1 cellular context compared by ENCODE assay signal in the genomic region with DNA sequence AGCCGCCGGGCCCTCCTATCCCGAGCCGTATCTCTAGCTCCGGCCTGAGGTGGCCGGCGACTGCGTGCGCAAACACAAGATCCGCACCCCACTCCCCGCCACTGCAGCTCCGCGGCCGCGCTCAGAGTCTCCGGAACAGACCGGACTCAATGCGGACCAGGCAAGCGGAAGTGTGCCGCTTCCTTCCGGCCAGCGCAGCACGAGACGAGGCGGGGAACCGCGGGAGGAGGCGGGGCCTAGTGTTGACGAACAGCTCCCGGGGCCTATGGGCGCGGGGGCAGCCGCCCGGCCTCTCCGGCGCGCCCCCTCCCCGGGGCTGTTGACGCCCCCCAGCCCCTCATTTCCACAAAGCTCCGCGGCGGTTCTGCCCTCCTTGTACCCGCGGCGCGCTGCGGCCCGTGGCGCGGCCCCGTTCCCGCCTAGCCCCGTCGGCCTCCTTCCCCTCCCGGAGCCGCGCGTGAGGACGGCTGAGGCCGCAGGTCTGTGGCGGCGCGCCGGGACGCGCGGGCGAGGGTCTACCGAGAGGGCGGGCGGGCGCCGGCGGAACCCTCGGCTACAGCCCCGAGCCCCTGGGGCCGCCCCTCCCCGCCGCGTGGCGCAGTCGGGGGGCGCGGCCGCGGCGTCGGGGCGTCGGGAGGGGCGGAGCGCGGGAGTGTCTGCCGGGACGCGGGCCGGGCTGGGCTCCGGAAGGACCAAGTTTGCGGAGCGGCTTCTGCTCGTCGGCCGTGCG.
TF ChIP-seq lines count a peak whose summit lies in the region.

TSS of gene DPY19L3 (plus strand) at position 340 of the 730 bp plus-strand sequence. CDS start 2,484 bp downstream, outside the sequence.

TF ChIP-seq in liver, 16 proteins besides CTCF, POLR2A, EP300 and RAD21 (continued from another document):
- TF ChIP-seq, protein P1, sequence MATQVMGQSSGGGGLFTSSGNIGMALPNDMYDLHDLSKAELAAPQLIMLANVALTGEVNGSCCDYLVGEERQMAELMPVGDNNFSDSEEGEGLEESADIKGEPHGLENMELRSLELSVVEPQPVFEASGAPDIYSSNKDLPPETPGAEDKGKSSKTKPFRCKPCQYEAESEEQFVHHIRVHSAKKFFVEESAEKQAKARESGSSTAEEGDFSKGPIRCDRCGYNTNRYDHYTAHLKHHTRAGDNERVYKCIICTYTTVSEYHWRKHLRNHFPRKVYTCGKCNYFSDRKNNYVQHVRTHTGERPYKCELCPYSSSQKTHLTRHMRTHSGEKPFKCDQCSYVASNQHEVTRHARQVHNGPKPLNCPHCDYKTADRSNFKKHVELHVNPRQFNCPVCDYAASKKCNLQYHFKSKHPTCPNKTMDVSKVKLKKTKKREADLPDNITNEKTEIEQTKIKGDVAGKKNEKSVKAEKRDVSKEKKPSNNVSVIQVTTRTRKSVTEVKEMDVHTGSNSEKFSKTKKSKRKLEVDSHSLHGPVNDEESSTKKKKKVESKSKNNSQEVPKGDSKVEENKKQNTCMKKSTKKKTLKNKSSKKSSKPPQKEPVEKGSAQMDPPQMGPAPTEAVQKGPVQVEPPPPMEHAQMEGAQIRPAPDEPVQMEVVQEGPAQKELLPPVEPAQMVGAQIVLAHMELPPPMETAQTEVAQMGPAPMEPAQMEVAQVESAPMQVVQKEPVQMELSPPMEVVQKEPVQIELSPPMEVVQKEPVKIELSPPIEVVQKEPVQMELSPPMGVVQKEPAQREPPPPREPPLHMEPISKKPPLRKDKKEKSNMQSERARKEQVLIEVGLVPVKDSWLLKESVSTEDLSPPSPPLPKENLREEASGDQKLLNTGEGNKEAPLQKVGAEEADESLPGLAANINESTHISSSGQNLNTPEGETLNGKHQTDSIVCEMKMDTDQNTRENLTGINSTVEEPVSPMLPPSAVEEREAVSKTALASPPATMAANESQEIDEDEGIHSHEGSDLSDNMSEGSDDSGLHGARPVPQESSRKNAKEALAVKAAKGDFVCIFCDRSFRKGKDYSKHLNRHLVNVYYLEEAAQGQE (IDR thresholded peaks at IDR 0.05), result peak; percentile 88
- TF ChIP-seq EGR1 (IDR thresholded peaks at IDR 0.05; ENCODE audit: low read depth in 2 of 2), result peak in 1 of 2 donors; percentile 62
- no peak for TF ChIP-seq NR2F2 (IDR thresholded peaks at IDR 0.05)
- TF ChIP-seq YY1 (IDR thresholded peaks at IDR 0.05), result peak; percentile 49
- TF ChIP-seq, protein P2, sequence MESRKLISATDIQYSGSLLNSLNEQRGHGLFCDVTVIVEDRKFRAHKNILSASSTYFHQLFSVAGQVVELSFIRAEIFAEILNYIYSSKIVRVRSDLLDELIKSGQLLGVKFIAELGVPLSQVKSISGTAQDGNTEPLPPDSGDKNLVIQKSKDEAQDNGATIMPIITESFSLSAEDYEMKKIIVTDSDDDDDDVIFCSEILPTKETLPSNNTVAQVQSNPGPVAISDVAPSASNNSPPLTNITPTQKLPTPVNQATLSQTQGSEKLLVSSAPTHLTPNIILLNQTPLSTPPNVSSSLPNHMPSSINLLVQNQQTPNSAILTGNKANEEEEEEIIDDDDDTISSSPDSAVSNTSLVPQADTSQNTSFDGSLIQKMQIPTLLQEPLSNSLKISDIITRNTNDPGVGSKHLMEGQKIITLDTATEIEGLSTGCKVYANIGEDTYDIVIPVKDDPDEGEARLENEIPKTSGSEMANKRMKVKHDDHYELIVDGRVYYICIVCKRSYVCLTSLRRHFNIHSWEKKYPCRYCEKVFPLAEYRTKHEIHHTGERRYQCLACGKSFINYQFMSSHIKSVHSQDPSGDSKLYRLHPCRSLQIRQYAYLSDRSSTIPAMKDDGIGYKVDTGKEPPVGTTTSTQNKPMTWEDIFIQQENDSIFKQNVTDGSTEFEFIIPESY (IDR thresholded peaks at IDR 0.05), result no peak
- TF ChIP-seq FOXA2 (IDR thresholded peaks at IDR 0.05), result no peak
- TF ChIP-seq RXRA (IDR thresholded peaks at IDR 0.05), result no peak
- no peak for TF ChIP-seq HNF4A (conservative IDR thresholded peaks at IDR 0.05)
